In the genomic region with DNA sequence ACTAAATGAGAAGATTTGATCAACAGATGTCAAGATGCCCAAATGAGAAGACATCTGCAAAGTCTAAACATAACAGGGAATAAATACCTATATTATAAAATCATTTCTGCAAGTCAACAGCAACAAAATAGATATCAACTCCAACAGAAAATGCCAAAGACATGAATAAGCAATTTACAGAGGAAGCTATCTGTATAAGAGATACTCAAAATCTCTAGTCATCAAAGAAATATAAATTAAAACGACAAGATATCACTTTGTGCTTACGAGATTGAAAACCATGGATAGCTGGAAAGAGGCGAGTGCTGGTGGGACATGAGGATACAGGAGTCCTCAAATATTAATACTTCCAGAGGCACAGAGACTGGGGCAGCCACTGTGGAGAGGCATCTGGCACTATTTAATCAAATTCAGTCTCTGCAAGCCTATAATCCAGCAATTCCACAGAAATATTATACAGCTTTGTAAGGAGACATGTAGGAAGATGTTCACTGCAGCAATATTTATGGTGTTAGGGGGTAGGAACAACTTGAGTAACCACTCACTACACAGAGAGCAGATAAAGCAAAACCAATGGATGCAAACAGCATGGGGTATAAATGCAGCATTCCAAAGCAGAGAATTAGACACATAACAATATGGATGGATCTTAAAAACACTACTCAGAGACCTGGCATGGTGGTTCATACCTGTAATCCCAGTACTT, we compare ENCODE assay signal across 16 cellular contexts. TPM values are rescaled to one million over a fixed set of nuclear protein-coding genes. Genes with fewer than 3 reads are reported as not detected.
DNase-seq lines count a peak whose midpoint lies in the region; ATAC-seq and TF ChIP-seq lines count a peak whose summit lies in the region.
"Had no signal": no experiment of that assay in that cellular context is flagged by ENCODE, and none has a peak within 500 bp of the region (broad histone marks: within the 10 kb centered on the region; RNA-seq: fewer than 3 reads in every experiment).

No MANE protein-coding gene starts in this region.

- H4K8ac ChIP-seq in mesendoderm (ENCODE audit: low read depth, low read length): no peak overlapping the region

- intact Hi-C loops in left ventricle myocardium inferior (cut with micrococcal nuclease) (no loop called here), heart right ventricle (cut with DNase I) (loop anchor here in 6 of 10 donors (5.0 to 10.0 kb wide), 5 partner anchors 33 to 93 kb away; no protein-coding TSS in a partner anchor), MCF 10A (cut with micrococcal nuclease) (loop anchor here (5.0 to 10.0 kb wide), 3 partner anchors 38 to 180 kb away; a partner anchor contains a TSS), uterus (cut with DNase I; ENCODE audit: low total_unique reads) (no loop called here), body of pancreas (cut with DNase I) (no loop called here)
- intact Hi-C loops in activated CD4-positive, alpha-beta T cell treated with anti-CD3 and anti-CD28 coated beads for 36 hours (cut with DNase I, micrococcal nuclease): loop anchor here (5.0 kb wide), 3 partner anchors 158 to 383 kb away; a partner anchor contains a TSS

- peaks cover 4% of the 10 kb centered on the region for H3K36me3 Mint-ChIP-seq in MCF 10A (ENCODE audit: insufficient read depth, unreplicated experiment)
- H3K36me3 Mint-ChIP-seq in activated CD4-positive, alpha-beta T cell treated with anti-CD3 and anti-CD28 coated beads for 36 hours (ENCODE audit: low read depth): no peaks in the 10 kb centered on the region
- H3K36me3 Mint-ChIP-seq: WTC11 had no signal

- H3K9ac ChIP-seq in mesendoderm (ENCODE audit: low read length): no peak overlapping the region

- H3K9me3 ChIP-seq in left ventricle myocardium inferior (replicated peaks) (no peaks in the 10 kb centered on the region), heart right ventricle (no peaks in the 10 kb centered on the region), uterus (no peaks in the 10 kb centered on the region), body of pancreas (no peaks in the 10 kb centered on the region)

- H3K27me3 Mint-ChIP-seq in MCF 10A (ENCODE audit: insufficient read depth, unreplicated experiment): no peaks in the 10 kb centered on the region
- H3K27me3 Mint-ChIP-seq in activated CD4-positive, alpha-beta T cell treated with anti-CD3 and anti-CD28 coated beads for 36 hours: peaks cover 2% of the 10 kb centered on the region

- peak overlapping the region; percentile 94 for H3K4me3 Mint-ChIP-seq in MCF 10A (ENCODE audit: unreplicated experiment)
- no peak overlapping the region for H3K4me3 Mint-ChIP-seq in activated CD4-positive, alpha-beta T cell treated with anti-CD3 and anti-CD28 coated beads for 36 hours
- H3K4me3 Mint-ChIP-seq: dendritic cell treated with granulocyte-macrophage colony-stimulating factor and Interleukin-4, amounts not matched to agents 40 ng/mL and 50 ng/mL, for 4 days; WTC11 had no signal

- WGBS in heart right ventricle, 2 donors: 83 to 88% methylated on average over 3 of the region's 3 CpGs
- WGBS in mesendoderm (ENCODE audit: extremely low coverage, insufficient coverage, low lambda C conversion rate): no CpG with 5 or more reads among the region's 3 CpGs
- WGBS in body of pancreas, 2 donors: 85 to 92% methylated on average over 3 of the region's 3 CpGs

- H3K9me3 Mint-ChIP-seq in MCF 10A (ENCODE audit: unreplicated experiment): no peaks in the 10 kb centered on the region
- H3K9me3 Mint-ChIP-seq in activated CD4-positive, alpha-beta T cell treated with anti-CD3 and anti-CD28 coated beads for 36 hours (ENCODE audit: low read depth): no peaks in the 10 kb centered on the region
- H3K9me3 Mint-ChIP-seq: dendritic cell treated with granulocyte-macrophage colony-stimulating factor and Interleukin-4, amounts not matched to agents 40 ng/mL and 50 ng/mL, for 4 days had no signal

- ATAC-seq in heart right ventricle (no peak), body of pancreas (no peak)
- no peak for ATAC-seq in activated CD4-positive, alpha-beta T cell treated with anti-CD3 and anti-CD28 coated beads for 36 hours
- no peak for ATAC-seq in stimulated activated naive CD8-positive, alpha-beta T cell treated with anti-CD3 and anti-CD28 coated beads, Interleukin-15, Interleukin-2, amounts not matched to agents 100 U/mL and 50 U/mL, for 24 hours
- ATAC-seq: left colon, WTC11 had no signal

- peak overlapping the region; percentile 15 for H3K56ac ChIP-seq in mesendoderm (ENCODE audit: low read length)

- H4K5ac ChIP-seq in mesendoderm (ENCODE audit: low read length): no peak overlapping the region

- TF ChIP-seq POLR2A in uterus (IDR thresholded peaks at IDR 0.05): no peak
- no peak for TF ChIP-seq POLR2A in body of pancreas (IDR thresholded peaks at IDR 0.05)

- no peak overlapping the region for H2BK15ac ChIP-seq in mesendoderm (replicated peaks; ENCODE audit: low read depth)

- H3K79me2 ChIP-seq in mesendoderm (ENCODE audit: control insufficient read depth, insufficient read depth, low read length): peaks cover 31% of the 10 kb centered on the region

- no peaks in the 10 kb centered on the region for H3K36me3 ChIP-seq in left ventricle myocardium inferior
- no peaks in the 10 kb centered on the region for H3K36me3 ChIP-seq in heart right ventricle
- H3K36me3 ChIP-seq in mesendoderm (ENCODE audit: control insufficient read depth, insufficient read depth, low read length): no peaks in the 10 kb centered on the region
- H3K36me3 ChIP-seq in uterus: no peaks in the 10 kb centered on the region
- H3K36me3 ChIP-seq in body of pancreas (replicated peaks in 1 of 2; ENCODE audit: insufficient read depth in 1 of 2, low read depth in 2 of 2): no peaks in the 10 kb centered on the region

- no peak overlapping the region for H2BK120ac ChIP-seq in mesendoderm (ENCODE audit: low read depth, low read length)

- no peak overlapping the region for H3K4ac ChIP-seq in mesendoderm (ENCODE audit: low read depth, low read length)

- DNase-seq in left ventricle myocardium inferior: no peak
- DNase-seq in heart right ventricle: no peak
- DNase-seq in MCF 10A (ENCODE audit: unreplicated experiment): no peak
- DNase-seq in mesendoderm: no peak
- DNase-seq in uterus: no peak
- DNase-seq in body of pancreas: no peak
- no peak for DNase-seq in activated CD4-positive, alpha-beta T cell treated with anti-CD3 and anti-CD28 coated beads for 36 hours
- no peak for DNase-seq in stimulated activated naive CD8-positive, alpha-beta T cell treated with anti-CD3 and anti-CD28 coated beads, Interleukin-15, Interleukin-2, amounts not matched to agents 100 U/mL and 50 U/mL, for 24 hours
- DNase-seq: activated CD8-positive, alpha-beta memory T cell treated with anti-CD3 and anti-CD28 coated beads, Interleukin-2, amount 50 U/mL, for 48 hours; head of caudate nucleus; Kasumi-1; left colon; NCI-H187 treated with DMSO at 0.1 percent for 48 hours had no signal

- H3K27ac Mint-ChIP-seq in MCF 10A (ENCODE audit: low read depth, unreplicated experiment): peak overlapping the region; percentile 91
- H3K27ac Mint-ChIP-seq in activated CD4-positive, alpha-beta T cell treated with anti-CD3 and anti-CD28 coated beads for 36 hours: no peak overlapping the region
- H3K27ac Mint-ChIP-seq: WTC11 had no signal

- no peak overlapping the region for H3K23ac ChIP-seq in mesendoderm (ENCODE audit: low read length)

- no peak overlapping the region for H2AK5ac ChIP-seq in mesendoderm (ENCODE audit: low read length)

- BruUV-seq in MCF 10A (replicated peaks; lab: Mats Ljungman, UMichigan): no TSS peak

- TF ChIP-seq CTCF in left ventricle myocardium inferior (IDR thresholded peaks at IDR 0.05; ENCODE audit: borderline replicate concordance) (no peak), heart right ventricle (IDR thresholded peaks at IDR 0.05) (no peak), MCF 10A (IDR thresholded peaks at IDR 0.05; ENCODE audit: unreplicated experiment) (no peak), uterus (IDR thresholded peaks at IDR 0.05) (no peak), body of pancreas (IDR thresholded peaks at IDR 0.05) (no peak)

- H2BK5ac ChIP-seq in mesendoderm (ENCODE audit: low read length): no peak overlapping the region

- H3K4me3 ChIP-seq in left ventricle myocardium inferior (no peak overlapping the region), heart right ventricle (no peak overlapping the region), mesendoderm (ENCODE audit: low read length) (no peak overlapping the region), uterus (no peak overlapping the region), body of pancreas (no peak overlapping the region)

- POLR2A ChIA-PET in MCF 10A (lab: Yijun Ruan, JAX): interaction anchor here (1.2 to 23.3 kb wide), 6 partner anchors 8 to 99 kb away, joined by 3 to 547 read pairs (median 16); no protein-coding TSS in a partner anchor
- POLR2A ChIA-PET in activated CD4-positive, alpha-beta T cell treated with anti-CD3 and anti-CD28 coated beads for 36 hours (lab: Charles Lee): no interaction called here

- CTCF ChIA-PET in MCF 10A (lab: Yijun Ruan, JAX): interaction anchor here (1.2 to 7.9 kb wide), 4 partner anchors 21 to 41 kb away, joined by 4 to 92 read pairs (median 30); no protein-coding TSS in a partner anchor
- CTCF ChIA-PET in activated CD4-positive, alpha-beta T cell treated with anti-CD3 and anti-CD28 coated beads for 36 hours (lab: Charles Lee): interaction anchor here (0.6 to 1.4 kb wide), 4 partner anchors 96 to 273 kb away, joined by 3 read pairs; a partner anchor contains a TSS

- peaks cover 76% of the 10 kb centered on the region for H3K4me1 ChIP-seq in left ventricle myocardium inferior
- H3K4me1 ChIP-seq in heart right ventricle: peaks cover 3 to 76% (median 48%) of the 10 kb centered on the region in 9 donors
- peaks cover 3% of the 10 kb centered on the region for H3K4me1 ChIP-seq in mesendoderm (ENCODE audit: control insufficient read depth, low read depth, low read length)
- peaks cover 11 to 18% of the 10 kb centered on the region in 2 donors for H3K4me1 ChIP-seq in uterus
- peaks cover 16% of the 10 kb centered on the region for H3K4me1 ChIP-seq in body of pancreas

- no peak overlapping the region for H3K18ac ChIP-seq in mesendoderm (ENCODE audit: low read length)

- H3K27me3 ChIP-seq in left ventricle myocardium inferior (ENCODE audit: low read depth) (no peaks in the 10 kb centered on the region), heart right ventricle (no peaks in the 10 kb centered on the region), mesendoderm (ENCODE audit: insufficient read depth, low read length, poor library complexity) (no peaks in the 10 kb centered on the region), uterus (no peaks in the 10 kb centered on the region), body of pancreas (no peaks in the 10 kb centered on the region)

- peaks cover 44% of the 10 kb centered on the region for H3K4me1 Mint-ChIP-seq in MCF 10A (ENCODE audit: insufficient read depth, unreplicated experiment)
- peaks cover 37% of the 10 kb centered on the region for H3K4me1 Mint-ChIP-seq in activated CD4-positive, alpha-beta T cell treated with anti-CD3 and anti-CD28 coated beads for 36 hours

- H3K4me2 ChIP-seq in mesendoderm (ENCODE audit: low read length): no peak overlapping the region

- H3K79me1 ChIP-seq in mesendoderm (ENCODE audit: low read length): peaks cover 12% of the 10 kb centered on the region

- H3K27ac ChIP-seq in left ventricle myocardium inferior (replicated peaks): peak overlapping the region; percentile 27
- peak overlapping the region in 4 of 10 donors; percentile 16 to 79 (median 72) for H3K27ac ChIP-seq in heart right ventricle
- H3K27ac ChIP-seq in mesendoderm (ENCODE audit: low read depth, low read length): no peak overlapping the region
- peak overlapping the region; percentile 79 to 92 for H3K27ac ChIP-seq in uterus
- H3K27ac ChIP-seq in body of pancreas: no peak overlapping the region
- H3K27ac ChIP-seq: 22Rv1 had no signal

RNA-seq across cellular contexts. Expression of a gene that starts 4.8 kb away (rescaled TPM):
- total RNA-seq in left ventricle myocardium inferior (7.7 TPM), heart right ventricle (1 to 10 TPM; 5.4 to 8.1 (median 7.1) TPM), MCF 10A (2022) (11.3 and 14.3 TPM in 2 replicates), uterus (10 to 100 TPM in 3 of 4 donors, 1 to 10 TPM in 1; 5.9 to 34.9 (median 22.4) TPM), body of pancreas (10 to 100 TPM; 11.5 to 19.2 TPM)
- 1 to 10 TPM; 5.1 to 8.0 TPM for polyA plus RNA-seq in heart right ventricle
- polyA plus RNA-seq in mesendoderm (2013, experiment 1 of 2): 9.3 TPM
- 9.5 TPM for polyA plus RNA-seq in mesendoderm (2013, experiment 2 of 2)
- total RNA-seq in activated CD4-positive, alpha-beta T cell treated with anti-CD3 and anti-CD28 coated beads for 36 hours: 1 to 10 TPM; 1.9 to 2.4 TPM

Comparison
In these comparisons a context has a peak if more than half of its experiments do, and no peak if none do; other contexts are left out.
1. intact Hi-C loops: an anchor here in heart right ventricle (5.0 to 10.0 kb wide), MCF 10A (5.0 to 10.0 kb wide) and activated CD4-positive, alpha-beta T cell treated with anti-CD3 and anti-CD28 coated beads for 36 hours (5.0 kb wide); none called in left ventricle myocardium inferior, uterus and body of pancreas.
2. H3K27ac ChIP-seq: peak in left ventricle myocardium inferior (single experiment) and uterus (2 of 2); none in mesendoderm (single experiment) and body of pancreas (0 of 4).